Comparison of ENCODE assay signal across 19 cellular contexts in genomic region chr11:824942-825341, GRCh38. TPM values are rescaled to one million over a fixed set of nuclear protein-coding genes. Genes with fewer than 3 reads are reported as not detected.
DNase-seq lines count a peak whose midpoint lies in the region; ATAC-seq and TF ChIP-seq lines count a peak whose summit lies in the region.
"Had no signal": no experiment of that assay in that cellular context is flagged by ENCODE, and none has a peak within 500 bp of the region (broad histone marks: within the 10 kb centered on the region; RNA-seq: fewer than 3 reads in every experiment).

No MANE protein-coding gene starts in this region.

- in situ Hi-C loops in transverse colon (cut with MboI; ENCODE audit: low pct_ligation_motif_present in 1 of 4, low pct_unique_long_range_greater_than_20kb in 1 of 4, low sequenced_read_pairs in 3 of 4): no loop called here

- H3K4me1 ChIP-seq in colonic mucosa: peaks cover 51% of the 10 kb centered on the region
- peaks cover 29 to 87% (median 80%) of the 10 kb centered on the region in 4 donors for H3K4me1 ChIP-seq in transverse colon

- H3K9ac ChIP-seq in colonic mucosa (ENCODE audit: low read depth in 2 of 2, low read length in 2 of 2): peak overlapping the region; percentile 1 to 84

- no peak for TF ChIP-seq CTCF in colonic mucosa (IDR thresholded peaks at IDR 0.05)
- no peak for TF ChIP-seq CTCF in transverse colon (IDR thresholded peaks at IDR 0.05)

- H3K36me3 ChIP-seq in colonic mucosa (peaks cover 7% of the 10 kb centered on the region), transverse colon (peaks cover 0 to 14% (median 0%) of the 10 kb centered on the region in 4 donors)
- H3K36me3 ChIP-seq: uterus had no signal

- H3K27ac ChIP-seq in colonic mucosa: peak overlapping the region; percentile 93
- H3K27ac ChIP-seq in transverse colon: peak overlapping the region; percentile 91 to 95 (median 94)
- H3K27ac ChIP-seq: uterus had no signal

- TF ChIP-seq POLR2A in transverse colon (IDR thresholded peaks at IDR 0.05): no peak

- no peaks in the 10 kb centered on the region for H3K9me3 ChIP-seq in colonic mucosa
- H3K9me3 ChIP-seq in transverse colon: no peaks in the 10 kb centered on the region
- H3K9me3 ChIP-seq: uterus had no signal

- ATAC-seq in Right ventricle myocardium inferior: no peak
- no peak for ATAC-seq in HG03280 (IDR thresholded peaks at IDR 0.05; ENCODE audit: unreplicated experiment)
- ATAC-seq: activated CD4-positive, alpha-beta T cell treated with anti-CD3 and anti-CD28 coated beads for 36 hours; activated naive CD8-positive, alpha-beta T cell treated with anti-CD3 and anti-CD28 coated beads, Interleukin-2, amount 50 U/mL, for 24 hours; activated T-helper 17 cell treated with anti-CD3 and anti-CD28 coated beads, Interleukin-2, amount 50 U/mL, for 72 hours had no signal

- no peak for TF ChIP-seq EP300 in transverse colon (IDR thresholded peaks at IDR 0.05; ENCODE audit: low read depth)

- H3K4me3 ChIP-seq in colonic mucosa: no peak overlapping the region
- no peak overlapping the region for H3K4me3 ChIP-seq in transverse colon
- H3K4me3 ChIP-seq: uterus had no signal

- DNase-seq in NCI-H82 (lab: John Stamatoyannopoulos, UW) (peak; percentile 49), NCI-H82 treated with DMSO at 0.1 percent for 48 hours (lab: John Stamatoyannopoulos, UW; ENCODE audit: unreplicated experiment) (no peak), NCI-H1105 treated with DMSO at 0.1 percent for 48 hours (lab: John Stamatoyannopoulos, UW) (peak; percentile 69), colonic mucosa (no peak), transverse colon (no peak), retina (no peak), Right ventricle myocardium inferior (ENCODE audit: missing footprints) (no peak)
- DNase-seq: activated CD4-positive, alpha-beta T cell treated with anti-CD3 and anti-CD28 coated beads for 36 hours; activated naive CD8-positive, alpha-beta T cell treated with anti-CD3 and anti-CD28 coated beads, Interleukin-2, amount 50 U/mL, for 24 hours; CD4-positive, alpha-beta memory T cell; foreskin fibroblast; KG1; NCI-H1436; NCI-H2227 treated with DMSO at 0.1 percent for 48 hours; stimulated activated CD4-positive, alpha-beta T cell treated with anti-CD3 and anti-CD28 coated beads, Interleukin-4, amount 100 ng/mL, for 4 hours; SW 1271; uterus had no signal

- WGBS in transverse colon (ENCODE audit: low coverage in 1 of 2), 2 donors: 62% methylated on average over 11 of the region's 11 CpGs; no CpG with 5 or more reads in 1 of the 2 donors

- intact Hi-C loops in colonic mucosa (cut with DNase I): no loop called here
- intact Hi-C loops in transverse colon (cut with DNase I; ENCODE audit: low total_unique reads): no loop called here
- intact Hi-C loops in Right ventricle myocardium inferior (cut with DNase I): no loop called here

- H3K27me3 ChIP-seq in colonic mucosa (peaks cover 6% of the 10 kb centered on the region), transverse colon (peaks cover 48% of the 10 kb centered on the region)

RNA-seq across cellular contexts. Expression of gene CRACR2B, which starts 2.8 kb away (rescaled TPM):
- total RNA-seq in colonic mucosa (100 to 1,000 TPM in 1 of 2 donors, 10 to 100 TPM in 1; 97.3 to 108 TPM), transverse colon (100 to 1,000 TPM in 3 of 4 donors, 10 to 100 TPM in 1; 82.7 to 373 (median 210) TPM), Right ventricle myocardium inferior (24.3 TPM)

RNA-seq across cellular contexts. Expression of gene PNPLA2, which starts 6.2 kb away (rescaled TPM):
- 100 to 1,000 TPM; 139 to 155 TPM for total RNA-seq in colonic mucosa
- 100 to 1,000 TPM in 3 of 4 donors, 10 to 100 TPM in 1; 61.7 to 821 (median 134) TPM for total RNA-seq in transverse colon
- 321 TPM for total RNA-seq in Right ventricle myocardium inferior

RNA-seq across cellular contexts. Expression of gene CD151, which starts 7.8 kb away (rescaled TPM):
- total RNA-seq in colonic mucosa (100 to 1,000 TPM; 371 to 396 TPM), transverse colon (100 to 1,000 TPM; 252 to 650 (median 429) TPM), Right ventricle myocardium inferior (462 TPM)

RNA-seq across cellular contexts. Expression of gene RPLP2, which starts 15.2 kb away (rescaled TPM):
- total RNA-seq in colonic mucosa (1,000 to 10,000 TPM; 2,068 to 2,303 TPM), transverse colon (100 to 1,000 TPM; 273 to 670 (median 466) TPM), Right ventricle myocardium inferior (1,110 TPM)

RNA-seq across cellular contexts. Expression of gene POLR2L, which starts 17.4 kb away (rescaled TPM):
- total RNA-seq in colonic mucosa (100 to 1,000 TPM in 1 of 2 donors, 10 to 100 TPM in 1; 77.4 to 181 TPM), transverse colon (10 to 100 TPM in 3 of 4 donors, 1 to 10 TPM in 1; 9.7 to 66.6 (median 32.7) TPM), Right ventricle myocardium inferior (298 TPM)

Comparison
In these comparisons a context has a peak if more than half of its experiments do, and no peak if none do; other contexts are left out.
1. DNase-seq: peak in NCI-H82 (single experiment) and NCI-H1105 treated with DMSO at 0.1 percent for 48 hours (single experiment); none in NCI-H82 treated with DMSO at 0.1 percent for 48 hours (single experiment), colonic mucosa (single experiment), transverse colon (single experiment), retina (single experiment) and Right ventricle myocardium inferior (single experiment).